Comparison of ENCODE assay signal across 1 cellular context in genomic region chr19:10228393-10228792, GRCh38.
TF ChIP-seq lines count a peak whose summit lies in the region.

No MANE protein-coding gene starts in this region.

TF ChIP-seq in H1, 55 proteins besides CTCF, POLR2A, EP300 and RAD21:
- no peak for TF ChIP-seq JUND (IDR thresholded peaks at IDR 0.05; ENCODE audit: low read length)
- no peak for TF ChIP-seq GABPA (IDR thresholded peaks at IDR 0.05; ENCODE audit: borderline replicate concordance, insufficient read depth, low read length)
- no peak for TF ChIP-seq ATF2 (IDR thresholded peaks at IDR 0.05; ENCODE audit: low read length)
- TF ChIP-seq SP4 (IDR thresholded peaks at IDR 0.05; ENCODE audit: low read length): no peak
- no peak for TF ChIP-seq CHD1 (IDR thresholded peaks at IDR 0.05; ENCODE audit: low read depth, low read length)
- no peak for TF ChIP-seq NRF1 (IDR thresholded peaks at IDR 0.05; ENCODE audit: low read depth, low read length)
- no peak for TF ChIP-seq MAX (IDR thresholded peaks at IDR 0.05)
- TF ChIP-seq MAFK (IDR thresholded peaks at IDR 0.05; ENCODE audit: low read depth, low read length): no peak
- no peak for TF ChIP-seq ATF3 (IDR thresholded peaks at IDR 0.05; ENCODE audit: insufficient read depth, low read depth, low read length)
- TF ChIP-seq NANOG (IDR thresholded peaks at IDR 0.05; ENCODE audit: insufficient read depth, low read depth, low read length, poor library complexity, severe bottlenecking): no peak
- no peak for TF ChIP-seq CBX8 (IDR thresholded peaks at IDR 0.05; ENCODE audit: borderline replicate concordance, low read depth, low read length)
